In genomic region chr18:33560686-33561370, GRCh38 we compare ENCODE assay signal across 9 cellular contexts. TPM values are rescaled to one million over a fixed set of nuclear protein-coding genes. Genes with fewer than 3 reads are reported as not detected.
DNase-seq lines count a peak whose midpoint lies in the region; ATAC-seq and TF ChIP-seq lines count a peak whose summit lies in the region.
"Had no signal": no experiment of that assay in that cellular context is flagged by ENCODE, and none has a peak within 500 bp of the region (broad histone marks: within the 10 kb centered on the region; RNA-seq: fewer than 3 reads in every experiment).

No MANE protein-coding gene starts in this region.

- H3K4me3 Mint-ChIP-seq in activated naive CD4-positive, alpha-beta T cell treated with anti-CD3 and anti-CD28 coated beads for 36 hours: no peak overlapping the region
- H3K4me3 Mint-ChIP-seq in stimulated activated memory B cell treated with anti-CD40 and anti-IgM and Interleukin-4, amounts not matched to agents 10 μg/mL and 1 μg/mL and 100 μg/mL, for 72 hours: no peak overlapping the region

- no peaks in the 10 kb centered on the region for H3K4me1 ChIP-seq in heart right ventricle

- intact Hi-C loops in activated naive CD4-positive, alpha-beta T cell treated with anti-CD3 and anti-CD28 coated beads for 36 hours (cut with micrococcal nuclease): no loop called here
- intact Hi-C loops in heart right ventricle (cut with DNase I): loop anchor here in 1 of 10 donors (10.0 kb wide), 1 partner anchor 64 kb away; no protein-coding TSS in a partner anchor

- no peak for TF ChIP-seq CTCF in heart right ventricle (IDR thresholded peaks at IDR 0.05)

- H3K9me3 Mint-ChIP-seq in activated naive CD4-positive, alpha-beta T cell treated with anti-CD3 and anti-CD28 coated beads for 36 hours: peaks cover 3% of the 10 kb centered on the region
- H3K9me3 Mint-ChIP-seq in stimulated activated memory B cell treated with anti-CD40 and anti-IgM and Interleukin-4, amounts not matched to agents 10 μg/mL and 1 μg/mL and 100 μg/mL, for 72 hours: no peaks in the 10 kb centered on the region

- ATAC-seq in HG03460 (IDR thresholded peaks at IDR 0.05; ENCODE audit: unreplicated experiment): peak; percentile 56
- peak; percentile 47 for ATAC-seq in stimulated activated memory B cell treated with anti-CD40 and anti-IgM and Interleukin-4, amounts not matched to agents 10 μg/mL and 1 μg/mL and 100 μg/mL, for 72 hours
- ATAC-seq in heart right ventricle: no peak
- no peak for ATAC-seq in GM21529 (IDR thresholded peaks at IDR 0.05; ENCODE audit: unreplicated experiment)

- H3K4me3 ChIP-seq in heart right ventricle: no peak overlapping the region

- H3K27ac Mint-ChIP-seq in activated naive CD4-positive, alpha-beta T cell treated with anti-CD3 and anti-CD28 coated beads for 36 hours: no peak overlapping the region
- H3K27ac Mint-ChIP-seq in stimulated activated memory B cell treated with anti-CD40 and anti-IgM and Interleukin-4, amounts not matched to agents 10 μg/mL and 1 μg/mL and 100 μg/mL, for 72 hours: no peak overlapping the region

- H3K27ac ChIP-seq in heart right ventricle: no peak overlapping the region

- CTCF ChIA-PET in activated naive CD4-positive, alpha-beta T cell treated with anti-CD3 and anti-CD28 coated beads for 36 hours (lab: Charles Lee): interaction anchor here (0.7 kb wide), 1 partner anchor 113 kb away, joined by 4 read pairs; no protein-coding TSS in a partner anchor

- no peaks in the 10 kb centered on the region for H3K27me3 ChIP-seq in heart right ventricle

- no peaks in the 10 kb centered on the region for H3K36me3 ChIP-seq in heart right ventricle

- no peaks in the 10 kb centered on the region for H3K27me3 Mint-ChIP-seq in activated naive CD4-positive, alpha-beta T cell treated with anti-CD3 and anti-CD28 coated beads for 36 hours (ENCODE audit: low read depth)
- H3K27me3 Mint-ChIP-seq in stimulated activated memory B cell treated with anti-CD40 and anti-IgM and Interleukin-4, amounts not matched to agents 10 μg/mL and 1 μg/mL and 100 μg/mL, for 72 hours: no peaks in the 10 kb centered on the region

- 49 to 54% methylated on average over 4 of the region's 4 CpGs for WGBS in heart right ventricle, 2 donors

- no peaks in the 10 kb centered on the region for H3K4me1 Mint-ChIP-seq in activated naive CD4-positive, alpha-beta T cell treated with anti-CD3 and anti-CD28 coated beads for 36 hours (ENCODE audit: low read depth)
- H3K4me1 Mint-ChIP-seq in stimulated activated memory B cell treated with anti-CD40 and anti-IgM and Interleukin-4, amounts not matched to agents 10 μg/mL and 1 μg/mL and 100 μg/mL, for 72 hours: no peaks in the 10 kb centered on the region

- no peaks in the 10 kb centered on the region for H3K9me3 ChIP-seq in heart right ventricle

- peak; percentile 7 for DNase-seq in activated naive CD4-positive, alpha-beta T cell treated with anti-CD3 and anti-CD28 coated beads for 36 hours
- DNase-seq in activated naive CD4-positive, alpha-beta T cell treated with Interleukin-2 at 50 U/mL for 16 hours: no peak
- peak; percentile 20 for DNase-seq in astrocyte of the hippocampus (ENCODE audit: low read depth, low spot score)
- no peak for DNase-seq in NCI-H187 (lab: John Stamatoyannopoulos, UW)
- DNase-seq in heart right ventricle: no peak
- DNase-seq: C1 segment of cervical spinal cord had no signal

- no peaks in the 10 kb centered on the region for H3K36me3 Mint-ChIP-seq in activated naive CD4-positive, alpha-beta T cell treated with anti-CD3 and anti-CD28 coated beads for 36 hours (ENCODE audit: low read depth)
- H3K36me3 Mint-ChIP-seq in stimulated activated memory B cell treated with anti-CD40 and anti-IgM and Interleukin-4, amounts not matched to agents 10 μg/mL and 1 μg/mL and 100 μg/mL, for 72 hours: no peaks in the 10 kb centered on the region

RNA-seq across cellular contexts. Expression of gene ASXL3, which starts 17.2 kb away (rescaled TPM):
- not detected for total RNA-seq in activated naive CD4-positive, alpha-beta T cell treated with anti-CD3 and anti-CD28 coated beads for 36 hours
- total RNA-seq in heart right ventricle: 1 to 10 TPM; 3.0 to 8.1 (median 4.5) TPM
- polyA plus RNA-seq in heart right ventricle: under 1 TPM; 0.12 to 0.88 TPM

Comparison
In these comparisons a context has a peak if more than half of its experiments do, and no peak if none do; other contexts are left out.
1. DNase-seq: peak in activated naive CD4-positive, alpha-beta T cell treated with anti-CD3 and anti-CD28 coated beads for 36 hours (single experiment) and astrocyte of the hippocampus (single experiment); none in activated naive CD4-positive, alpha-beta T cell treated with Interleukin-2 at 50 U/mL for 16 hours (single experiment), NCI-H187 (0 of 2) and heart right ventricle (0 of 2).
2. ATAC-seq: peak in HG03460 (single experiment) and stimulated activated memory B cell treated with anti-CD40 and anti-IgM and Interleukin-4, amounts not matched to agents 10 μg/mL and 1 μg/mL and 100 μg/mL, for 72 hours (single experiment); none in heart right ventricle (0 of 8) and GM21529 (single experiment).
3. RNA of gene ASXL3, which starts 17.2 kb away (total RNA-seq): 3.0 to 8.1 TPM in heart right ventricle; not detected in activated naive CD4-positive, alpha-beta T cell treated with anti-CD3 and anti-CD28 coated beads for 36 hours; every median in the first group is over 4 times any median in the second.